In genomic region chr13:51261610-51262249, GRCh38 we compare ENCODE assay signal across 16 cellular contexts. TPM values are rescaled to one million over a fixed set of nuclear protein-coding genes. Genes with fewer than 3 reads are reported as not detected.
DNase-seq lines count a peak whose midpoint lies in the region; ATAC-seq and TF ChIP-seq lines count a peak whose summit lies in the region.
"Had no signal": no experiment of that assay in that cellular context is flagged by ENCODE, and none has a peak within 500 bp of the region (broad histone marks: within the 10 kb centered on the region; RNA-seq: fewer than 3 reads in every experiment).

No MANE protein-coding gene starts in this region.

- in situ Hi-C loops in HAP-1 (cut with MboI; ENCODE audit: low sequenced_read_pairs) = no loop called here

- DNase-seq in Right ventricle myocardium inferior (ENCODE audit: missing footprints) (no peak), cardiac septum (ENCODE audit: low spot score) (no peak), heart right ventricle (no peak), nephron progenitor cell (no peak), sciatic nerve (ENCODE audit: low spot score) (no peak), HAP-1 (ENCODE audit: low spot score in 2 of 2) (no peak)
- no peak for DNase-seq in CD4-positive, alpha-beta memory T cell
- DNase-seq: MV-4-11, NCI-H1436, NCI-H2029 treated with DMSO at 0.1 percent for 48 hours, NCI-H510A, Peyer's patch had no signal

- H3K4me1 Mint-ChIP-seq in nephron progenitor cell = peaks cover 41% of the 10 kb centered on the region
- H3K4me1 Mint-ChIP-seq in CD4-positive, alpha-beta memory T cell = no peaks in the 10 kb centered on the region

- 55 to 56% methylated on average over 5 of the region's 5 CpGs for WGBS in heart right ventricle, 2 donors

- H3K9me3 ChIP-seq in heart right ventricle = no peaks in the 10 kb centered on the region
- no peaks in the 10 kb centered on the region for H3K9me3 ChIP-seq in CD4-positive, alpha-beta memory T cell (ENCODE audit: control insufficient read depth in 1 of 2, low read length in 2 of 2)
- H3K9me3 ChIP-seq in HAP-1 = no peaks in the 10 kb centered on the region
- H3K9me3 ChIP-seq: BLaER1, Peyer's patch had no signal

- no peaks in the 10 kb centered on the region for H3K27me3 ChIP-seq in heart right ventricle
- H3K27me3 ChIP-seq in CD4-positive, alpha-beta memory T cell (ENCODE audit: insufficient read depth, low read length) = no peaks in the 10 kb centered on the region
- no peaks in the 10 kb centered on the region for H3K27me3 ChIP-seq in HAP-1 (ENCODE audit: low read depth)
- H3K27me3 ChIP-seq: BLaER1, Peyer's patch had no signal

- peak overlapping the region in 9 of 10 donors; percentile 47 to 73 (median 61) for H3K27ac ChIP-seq in heart right ventricle
- H3K27ac ChIP-seq in CD4-positive, alpha-beta memory T cell (ENCODE audit: low read depth, low read length) = no peak overlapping the region
- H3K27ac ChIP-seq: 22Rv1, BLaER1, Peyer's patch had no signal

- H3K27ac Mint-ChIP-seq in nephron progenitor cell = peak overlapping the region; percentile 33
- H3K27ac Mint-ChIP-seq in CD4-positive, alpha-beta memory T cell = no peak overlapping the region

- peak; percentile 19 for ATAC-seq in Right ventricle myocardium inferior
- ATAC-seq in heart right ventricle = peak in 5 of 8 donors; percentile 27 to 72 (median 51)
- no peak for ATAC-seq in sciatic nerve
- no peak for ATAC-seq in GM21390 (IDR thresholded peaks at IDR 0.05; ENCODE audit: unreplicated experiment)
- ATAC-seq: HCT116 had no signal

- intact Hi-C loops in Right ventricle myocardium inferior (cut with DNase I) = loop anchor here (2.0 kb wide), 1 partner anchor 15 kb away; no protein-coding TSS in a partner anchor
- intact Hi-C loops in cardiac septum (cut with DNase I) = no loop called here
- intact Hi-C loops in heart right ventricle (cut with DNase I) = no loop called here
- intact Hi-C loops in CD4-positive, alpha-beta memory T cell (cut with micrococcal nuclease) = no loop called here
- intact Hi-C loops in sciatic nerve (cut with DNase I) = no loop called here

- no peak overlapping the region for H3K4me3 Mint-ChIP-seq in nephron progenitor cell
- no peak overlapping the region for H3K4me3 Mint-ChIP-seq in CD4-positive, alpha-beta memory T cell

- TF ChIP-seq CTCF in heart right ventricle (IDR thresholded peaks at IDR 0.05) (no peak), nephron progenitor cell (IDR thresholded peaks at IDR 0.05) (no peak)

- peaks cover 5 to 54% (median 37%) of the 10 kb centered on the region in 9 donors for H3K4me1 ChIP-seq in heart right ventricle
- no peaks in the 10 kb centered on the region for H3K4me1 ChIP-seq in CD4-positive, alpha-beta memory T cell (ENCODE audit: insufficient read depth, low read length)
- peaks cover 8% of the 10 kb centered on the region for H3K4me1 ChIP-seq in HAP-1
- H3K4me1 ChIP-seq: BLaER1, Peyer's patch had no signal

- H3K9me3 Mint-ChIP-seq in nephron progenitor cell = no peaks in the 10 kb centered on the region
- peaks cover 0 to 2% (median 0%) of the 10 kb centered on the region in 8 donors for H3K9me3 Mint-ChIP-seq in CD4-positive, alpha-beta memory T cell

- CTCF ChIA-PET in CD4-positive, alpha-beta memory T cell (lab: Charles Lee; ENCODE audit: partially characterized antibody) = no interaction called here

- H3K36me3 Mint-ChIP-seq in nephron progenitor cell (ENCODE audit: low read depth) = no peaks in the 10 kb centered on the region
- H3K36me3 Mint-ChIP-seq in CD4-positive, alpha-beta memory T cell = no peaks in the 10 kb centered on the region

- POLR2A ChIA-PET in CD4-positive, alpha-beta memory T cell (lab: Charles Lee; ENCODE audit: partially characterized antibody) = no interaction called here

- H3K36me3 ChIP-seq in heart right ventricle = peaks cover 0 to 15% (median 3%) of the 10 kb centered on the region in 9 donors
- no peaks in the 10 kb centered on the region for H3K36me3 ChIP-seq in CD4-positive, alpha-beta memory T cell (ENCODE audit: insufficient read depth, low read length)
- peaks cover 63% of the 10 kb centered on the region for H3K36me3 ChIP-seq in HAP-1 (replicated peaks)
- H3K36me3 ChIP-seq: BLaER1, Peyer's patch had no signal

- H3K27me3 Mint-ChIP-seq in nephron progenitor cell (ENCODE audit: low read depth, poor library complexity) = peaks cover 9% of the 10 kb centered on the region
- H3K27me3 Mint-ChIP-seq in CD4-positive, alpha-beta memory T cell = peaks cover 2 to 14% of the 10 kb centered on the region in 2 donors

- H3K4me3 ChIP-seq in heart right ventricle (no peak overlapping the region), HAP-1 (no peak overlapping the region)
- H3K4me3 ChIP-seq in CD4-positive, alpha-beta memory T cell (ENCODE audit: low read length in 2 of 2) = no peak overlapping the region
- H3K4me3 ChIP-seq: BLaER1, Peyer's patch had no signal

RNA-seq across cellular contexts. Expression of gene FAM124A, which starts 39.5 kb away (rescaled TPM):
- total RNA-seq in Right ventricle myocardium inferior = 12.1 TPM
- 4.6 TPM for total RNA-seq in cardiac septum
- 10 to 100 TPM in 2 of 10 donors, 1 to 10 TPM in 8; 5.1 to 14.0 (median 8.4) TPM for total RNA-seq in heart right ventricle
- polyA plus RNA-seq in heart right ventricle = 1 to 10 TPM; 2.1 to 5.2 TPM
- total RNA-seq in CD4-positive, alpha-beta memory T cell = not detected
- not detected for polyA plus RNA-seq in CD4-positive, alpha-beta memory T cell
- 19.2 TPM for total RNA-seq in sciatic nerve

Comparison
In these comparisons a context has a peak if more than half of its experiments do, and no peak if none do; other contexts are left out.
1. ATAC-seq: peak in Right ventricle myocardium inferior (single experiment) and heart right ventricle (5 of 8); none in sciatic nerve (single experiment) and GM21390 (single experiment).